Comparison of ENCODE assay signal across 14 cellular contexts in the genomic region with DNA sequence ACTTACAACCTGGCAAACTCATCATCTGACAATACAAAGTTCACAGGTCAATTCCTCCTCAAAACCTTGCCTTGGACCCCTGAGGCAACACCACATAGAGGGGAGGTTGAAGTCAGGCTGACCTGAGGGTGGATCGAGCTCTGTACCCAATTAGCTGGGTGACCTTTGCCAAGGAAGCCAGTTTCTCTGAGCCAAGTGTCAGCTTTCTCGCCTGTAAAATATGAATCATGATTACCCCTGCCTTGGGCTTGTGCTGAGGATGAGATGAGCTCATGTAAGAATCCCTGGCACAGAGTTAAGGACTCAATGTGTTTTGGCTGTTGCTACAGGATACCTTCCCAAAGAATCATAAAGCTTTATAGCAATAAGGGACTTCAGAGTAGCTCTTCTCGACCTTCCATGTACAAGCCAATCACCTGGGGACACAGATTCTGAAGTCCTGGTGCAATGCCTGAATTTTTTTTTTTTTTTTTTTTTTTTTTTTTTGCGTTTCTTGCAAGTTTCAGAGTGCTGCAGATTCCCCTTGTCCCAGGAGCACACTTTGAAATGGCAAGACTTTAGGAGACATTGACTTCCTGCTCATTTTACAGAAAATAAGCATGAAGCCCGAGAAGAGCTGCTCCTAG. TPM values are rescaled to one million over a fixed set of nuclear protein-coding genes. Genes with fewer than 3 reads are reported as not detected.
A peak's percentile ranks its signal among the peaks of the same experiment; 100 is the strongest.
DNase-seq lines count a peak whose midpoint lies in the region; ATAC-seq and TF ChIP-seq lines count a peak whose summit lies in the region.
"Had no signal": no experiment of that assay in that cellular context is flagged by ENCODE, and none has a peak within 500 bp of the region (broad histone marks: within the 10 kb centered on the region; RNA-seq: fewer than 3 reads in every experiment).

No MANE protein-coding gene starts in this region.

- H3K4me3 ChIP-seq in fibroblast of pulmonary artery (replicated peaks; ENCODE audit: low read depth, low read length), result no peak overlapping the region

- no peaks in the 10 kb centered on the region for H3K36me3 Mint-ChIP-seq in activated T-cell treated with anti-CD3 and anti-CD28 coated beads, Interleukin-2, amount 50 U/mL, for 4 hours (ENCODE audit: insufficient read depth)
- H3K36me3 Mint-ChIP-seq: naive thymus-derived CD4-positive, alpha-beta T cell had no signal

- CTCF ChIA-PET in RWPE1 (lab: Yijun Ruan, JAX), result interaction anchor here (0.6 to 0.9 kb wide), 4 partner anchors 29 to 76 kb away, joined by 3 to 5 read pairs (median 3); no protein-coding TSS in a partner anchor

- H3K4me3 Mint-ChIP-seq in activated T-cell treated with anti-CD3 and anti-CD28 coated beads, Interleukin-2, amount 50 U/mL, for 4 hours, result no peak overlapping the region
- H3K4me3 Mint-ChIP-seq: naive thymus-derived CD4-positive, alpha-beta T cell had no signal

- no peaks in the 10 kb centered on the region for H3K9me3 Mint-ChIP-seq in activated T-cell treated with anti-CD3 and anti-CD28 coated beads, Interleukin-2, amount 50 U/mL, for 4 hours

- H3K4me1 Mint-ChIP-seq in activated T-cell treated with anti-CD3 and anti-CD28 coated beads, Interleukin-2, amount 50 U/mL, for 4 hours (ENCODE audit: low read depth), result no peaks in the 10 kb centered on the region
- H3K4me1 Mint-ChIP-seq: naive thymus-derived CD4-positive, alpha-beta T cell had no signal

- peak overlapping the region; percentile 74 for H3K27ac ChIP-seq in RWPE1

- peak; percentile 79 for ATAC-seq in sciatic nerve
- ATAC-seq in activated T-cell treated with anti-CD3 and anti-CD28 coated beads, Interleukin-2, amount 50 U/mL, for 4 hours, result no peak
- ATAC-seq in GM19467 (IDR thresholded peaks at IDR 0.05; ENCODE audit: unreplicated experiment), result no peak
- ATAC-seq: naive thymus-derived CD4-positive, alpha-beta T cell had no signal

- no peak for TF ChIP-seq CTCF in RWPE1 (conservative IDR thresholded peaks at IDR 0.05; ENCODE audit: low read depth)
- TF ChIP-seq CTCF in fibroblast of pulmonary artery (IDR thresholded peaks at IDR 0.05; ENCODE audit: low read length, missing control alignments), result no peak

- peaks cover 14% of the 10 kb centered on the region for H3K27me3 Mint-ChIP-seq in activated T-cell treated with anti-CD3 and anti-CD28 coated beads, Interleukin-2, amount 50 U/mL, for 4 hours (ENCODE audit: low read depth)

- intact Hi-C loops in sciatic nerve (cut with DNase I), result no loop called here

- POLR2A ChIA-PET in RWPE1 (lab: Yijun Ruan, JAX; ENCODE audit: low non-redundant PET), result interaction anchor here (0.5 kb wide), 1 partner anchor 29 kb away, joined by 8 read pairs; no protein-coding TSS in a partner anchor

- peak; percentile 79 for DNase-seq in HCEC 1CT
- DNase-seq in RWPE1 (ENCODE audit: low spot score), result peak; percentile 82
- DNase-seq in fibroblast of pulmonary artery (ENCODE audit: low read depth), result peak; percentile 63
- peak; percentile 38 for DNase-seq in sciatic nerve (ENCODE audit: low spot score)
- no peak for DNase-seq in NCI-H1092 (lab: John Stamatoyannopoulos, UW)
- no peak for DNase-seq in amniotic stem cell (lab: John Stamatoyannopoulos, UW)
- DNase-seq in activated T-cell treated with anti-CD3 and anti-CD28 coated beads, Interleukin-2, amount 50 U/mL, for 4 hours, result no peak
- DNase-seq: activated CD4-positive, alpha-beta T cell treated with anti-CD3 and anti-CD28 coated beads, Interleukin-2, amount 50 U/mL, for 1 hour; activated gamma-delta T cell treated with Interleukin-2 at 50 U/mL for 16 hours; Caco-2; MV-4-11; naive thymus-derived CD4-positive, alpha-beta T cell; NCI-H82 had no signal

RNA-seq across cellular contexts. Expression of a gene that starts 43.5 kb away (rescaled TPM):
- total RNA-seq in sciatic nerve, result 48.3 TPM
- 10 to 100 TPM; 31.2 to 33.5 (median 31.8) TPM for total RNA-seq in activated T-cell treated with anti-CD3 and anti-CD28 coated beads, Interleukin-2, amount 50 U/mL, for 4 hours

Comparison
In these comparisons a context has a peak if more than half of its experiments do, and no peak if none do; other contexts are left out.
1. DNase-seq: peak in HCEC 1CT (single experiment), RWPE1 (single experiment), fibroblast of pulmonary artery (single experiment) and sciatic nerve (single experiment); none in NCI-H1092 (single experiment), amniotic stem cell (single experiment) and activated T-cell treated with anti-CD3 and anti-CD28 coated beads, Interleukin-2, amount 50 U/mL, for 4 hours (single experiment).